Comparison of ENCODE assay signal across 1 cellular context in the genomic region with DNA sequence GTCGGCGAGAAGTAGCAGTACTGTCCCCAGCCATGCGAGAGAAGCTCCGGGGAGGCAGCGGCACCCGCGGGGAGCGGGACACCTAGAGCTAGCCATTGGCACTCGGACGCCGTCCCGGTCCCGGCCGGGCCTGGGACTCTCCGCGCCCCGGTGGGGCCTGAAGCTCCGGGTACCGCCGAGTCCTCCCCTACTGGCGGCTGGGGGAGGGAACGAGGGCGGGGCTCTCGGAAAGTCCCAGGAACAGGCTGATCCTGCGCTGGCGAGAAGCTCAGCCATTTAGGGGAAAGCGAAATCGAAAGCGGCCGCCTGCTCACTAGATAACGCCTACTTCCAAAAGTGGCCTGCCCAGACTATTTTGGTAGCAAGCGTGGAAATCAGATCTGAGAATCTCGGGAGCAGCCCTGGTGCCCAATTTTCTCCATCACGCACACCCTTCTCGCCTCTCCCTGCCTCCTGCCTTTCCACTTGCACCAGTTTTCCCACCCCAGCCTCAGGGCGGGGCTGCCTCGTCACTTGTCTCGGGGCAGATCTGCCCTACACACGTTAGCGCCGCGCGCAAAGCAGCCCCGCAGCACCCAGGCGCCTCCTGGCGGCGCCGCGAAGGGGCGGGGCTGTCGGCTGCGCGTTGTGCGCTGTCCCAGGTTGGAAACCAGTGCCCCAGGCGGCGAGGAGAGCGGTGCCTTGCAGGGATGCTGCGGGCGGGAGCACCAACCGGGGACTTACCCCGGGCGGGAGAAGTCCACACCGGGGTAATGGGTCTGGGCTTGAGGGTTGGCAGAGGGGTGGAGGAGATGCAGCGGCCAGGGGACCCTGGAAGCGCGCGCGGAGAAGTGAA.
TF ChIP-seq lines count a peak whose summit lies in the region.

PSMB9 (plus strand) TSS at position 652 of the 835 bp plus-strand sequence; CDS start at position 690, 38 bp downstream.
TAP1 (minus strand) TSS at position 164 of the 835 bp plus-strand sequence; CDS start at position 96, 68 bp downstream.

TF ChIP-seq in H1, 55 proteins besides CTCF, POLR2A, EP300 and RAD21:
- TF ChIP-seq MAX (IDR thresholded peaks at IDR 0.05) (peak; percentile 51; the same call in 1 of the 2 replicates), SIRT6 (IDR thresholded peaks at IDR 0.05; ENCODE audit: low read length) (no peak), BRCA1 (IDR thresholded peaks at IDR 0.05; ENCODE audit: low read depth, low read length) (no peak), USF2 (IDR thresholded peaks at IDR 0.05; ENCODE audit: low read length) (no peak), CBX8 (IDR thresholded peaks at IDR 0.05; ENCODE audit: borderline replicate concordance, low read depth, low read length) (no peak), SIN3A (conservative IDR thresholded peaks at IDR 0.05 in 1 of 2, IDR thresholded peaks at IDR 0.05 in 1 of 2; ENCODE audit: low read depth in 1 of 2, low read length in 2 of 2) (0 out of 4 replicates have a peak, but pooled peaks have one; percentile 16 to 34), NANOG (IDR thresholded peaks at IDR 0.05; ENCODE audit: insufficient read depth, low read depth, low read length, poor library complexity, severe bottlenecking) (peak; percentile 14), POU5F1 (IDR thresholded peaks at IDR 0.05; ENCODE audit: low read depth, low read length) (no peak), SRF (IDR thresholded peaks at IDR 0.05; ENCODE audit: low read depth, low read length) (no peak), SAP30 (IDR thresholded peaks at IDR 0.05; ENCODE audit: insufficient read depth, insufficient replicate concordance, low read length) (no peak), SP4 (IDR thresholded peaks at IDR 0.05; ENCODE audit: low read length) (peak; percentile 82; the same call in 1 of the 2 replicates), ASH2L (IDR thresholded peaks at IDR 0.05; ENCODE audit: low read length) (peak; percentile 67), CREB1 (IDR thresholded peaks at IDR 0.05) (peak; percentile 96), PHF8 (conservative IDR thresholded peaks at IDR 0.05; ENCODE audit: low read depth, low read length) (peak; percentile 52), HDAC6 (IDR thresholded peaks at IDR 0.05; ENCODE audit: low read depth, low read length) (no peak), SIX5 (IDR thresholded peaks at IDR 0.05; ENCODE audit: low read depth, low read length) (no peak), TBP (IDR thresholded peaks at IDR 0.05; ENCODE audit: low read depth, low read length) (no peak), YY1 (IDR thresholded peaks at IDR 0.05; ENCODE audit: low read depth, low read length) (peak; percentile 37; the same call in 1 of the 2 replicates), CEBPB (IDR thresholded peaks at IDR 0.05; ENCODE audit: low read depth, low read length) (no peak), TAF7 (optimal IDR thresholded peaks at IDR 0.05; ENCODE audit: borderline replicate concordance, low read depth, low read length) (peak; percentile 58), MAFK (IDR thresholded peaks at IDR 0.05; ENCODE audit: low read depth, low read length) (no peak), POLR2AphosphoS5 (IDR thresholded peaks at IDR 0.05; ENCODE audit: low read depth, low read length) (no peak), RBBP5 (IDR thresholded peaks at IDR 0.05; ENCODE audit: borderline replicate concordance, low read depth, low read length) (peak; percentile 83), TAF1 (IDR thresholded peaks at IDR 0.05; ENCODE audit: low read depth, low read length) (peak; percentile 55; the same call in 1 of the 2 replicates), KDM1A (IDR thresholded peaks at IDR 0.05; ENCODE audit: borderline replicate concordance, low read length) (peak; percentile 37; the same call in 1 of the 2 replicates), NRF1 (IDR thresholded peaks at IDR 0.05; ENCODE audit: low read depth, low read length) (no peak), CTBP2 (IDR thresholded peaks at IDR 0.05; ENCODE audit: borderline replicate concordance, insufficient read depth, insufficient read length, low read length) (no peak), CHD7 (IDR thresholded peaks at IDR 0.05; ENCODE audit: insufficient replicate concordance, low read length) (no peak), SP2 (IDR thresholded peaks at IDR 0.05; ENCODE audit: low read length) (no peak), KDM4A (IDR thresholded peaks at IDR 0.05; ENCODE audit: low read depth, low read length, severe bottlenecking) (peak; percentile 69), TEAD4 (IDR thresholded peaks at IDR 0.05; ENCODE audit: low read depth, low read length) (no peak; the same call in 1 of the 2 replicates), GABPA (IDR thresholded peaks at IDR 0.05; ENCODE audit: borderline replicate concordance, insufficient read depth, low read length) (no peak), ZNF274 (IDR thresholded peaks at IDR 0.05; ENCODE audit: borderline replicate concordance, extremely low read depth, low read length) (no peak), BACH1 (IDR thresholded peaks at IDR 0.05; ENCODE audit: low read length) (peak; percentile 21; the same call in 1 of the 2 replicates), FOSL1 (IDR thresholded peaks at IDR 0.05; ENCODE audit: insufficient read depth, low read depth, low read length) (no peak), E2F6 (IDR thresholded peaks at IDR 0.05) (peak; percentile 78), CHD2 (IDR thresholded peaks at IDR 0.05; ENCODE audit: low read length) (0 out of 2 replicates have a peak, but pooled peaks have one; percentile 7), EGR1 (IDR thresholded peaks at IDR 0.05; ENCODE audit: borderline replicate concordance, low read depth, low read length) (no peak), SUZ12 (IDR thresholded peaks at IDR 0.05; ENCODE audit: low read length) (no peak), RFX5 (IDR thresholded peaks at IDR 0.05; ENCODE audit: borderline replicate concordance, low read depth, low read length) (peak; percentile 98)
- TF ChIP-seq, protein P1, sequence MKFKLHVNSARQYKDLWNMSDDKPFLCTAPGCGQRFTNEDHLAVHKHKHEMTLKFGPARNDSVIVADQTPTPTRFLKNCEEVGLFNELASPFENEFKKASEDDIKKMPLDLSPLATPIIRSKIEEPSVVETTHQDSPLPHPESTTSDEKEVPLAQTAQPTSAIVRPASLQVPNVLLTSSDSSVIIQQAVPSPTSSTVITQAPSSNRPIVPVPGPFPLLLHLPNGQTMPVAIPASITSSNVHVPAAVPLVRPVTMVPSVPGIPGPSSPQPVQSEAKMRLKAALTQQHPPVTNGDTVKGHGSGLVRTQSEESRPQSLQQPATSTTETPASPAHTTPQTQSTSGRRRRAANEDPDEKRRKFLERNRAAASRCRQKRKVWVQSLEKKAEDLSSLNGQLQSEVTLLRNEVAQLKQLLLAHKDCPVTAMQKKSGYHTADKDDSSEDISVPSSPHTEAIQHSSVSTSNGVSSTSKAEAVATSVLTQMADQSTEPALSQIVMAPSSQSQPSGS (IDR thresholded peaks at IDR 0.05; ENCODE audit: low read length) = no peak; the same call in 1 of the 2 replicates
